ENCODE assay signal across 20 cellular contexts in genomic region chr19:5669212-5669611, GRCh38.
"Had no signal": no experiment of that assay in that cellular context is flagged by ENCODE, and none has a peak within 500 bp of the region (broad histone marks: within the 10 kb centered on the region; RNA-seq: fewer than 3 reads in every experiment).

No MANE protein-coding gene starts in this region.

- FAIRE-seq: bronchial epithelial cell, endometrium had no signal

- H3K27me3 ChIP-seq: heart left ventricle, sigmoid colon, upper lobe of left lung had no signal

- ATAC-seq: activated T-cell treated with anti-CD3 and anti-CD28 coated beads, Interleukin-2, amount 50 U/mL, for 72 hours; heart left ventricle; left lobe of liver had no signal

- H3K4me3 ChIP-seq: heart left ventricle, lung, sigmoid colon, smooth muscle cell, thoracic aorta, upper lobe of left lung had no signal

- H3K4me1 ChIP-seq: heart left ventricle, sigmoid colon, upper lobe of left lung had no signal

- H3K27ac ChIP-seq: heart left ventricle, sigmoid colon, thoracic aorta, upper lobe of left lung had no signal

- DNase-seq: activated effector memory CD4-positive, alpha-beta T cell treated with Interleukin-2 at 50 U/mL for 16 hours; activated naive CD4-positive, alpha-beta T cell treated with anti-CD3 and anti-CD28 coated beads for 36 hours; activated T-cell treated with anti-CD3 and anti-CD28 coated beads, Interleukin-2, amount 50 U/mL, for 72 hours; amygdala; cortex of kidney; heart left ventricle; islet precursor cell; naive B cell; sigmoid colon; stimulated activated CD4-positive, alpha-beta T cell treated with anti-CD3 and anti-CD28 coated beads, Interleukin-2, amount 100 ng/mL, for 48 hours; stimulated activated CD8-positive, alpha-beta memory T cell treated with anti-CD3 and anti-CD28 coated beads, Interleukin-4, amount 100 ng/mL, for 48 hours; stimulated activated naive CD4-positive, alpha-beta T cell treated with Interleukin-2 at 50 U/mL for 16 hours; T-helper 9 cell had no signal

- H3K9me3 ChIP-seq: heart left ventricle, sigmoid colon, thoracic aorta, upper lobe of left lung had no signal

- H3K4me2 ChIP-seq: smooth muscle cell had no signal
